Comparison of ENCODE assay signal across 14 cellular contexts in the genomic region with DNA sequence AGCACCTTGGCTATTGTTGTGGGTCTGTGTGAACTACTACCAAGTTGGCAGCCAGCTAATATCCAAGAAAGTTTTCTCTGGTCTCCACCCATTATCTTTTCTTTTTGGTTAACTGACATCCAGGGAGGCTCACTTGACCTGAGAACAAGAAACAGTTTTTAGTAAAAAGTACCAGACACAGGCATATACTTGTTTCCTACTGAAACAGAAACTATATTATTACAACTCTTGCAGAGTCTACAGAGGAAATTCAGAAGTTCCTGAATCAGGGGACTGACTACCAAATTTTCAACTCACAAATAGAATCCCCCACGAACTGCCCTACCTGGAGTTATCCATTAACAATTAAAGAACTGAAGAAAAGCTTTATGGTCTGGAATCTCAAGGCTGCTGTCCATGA.
DNase-seq lines count a peak whose midpoint lies in the region; ATAC-seq and TF ChIP-seq lines count a peak whose summit lies in the region.
"Had no signal": no experiment of that assay in that cellular context is flagged by ENCODE, and none has a peak within 500 bp of the region (broad histone marks: within the 10 kb centered on the region; RNA-seq: fewer than 3 reads in every experiment).

No MANE protein-coding gene starts in this region.

- ATAC-seq in GM18868 (IDR thresholded peaks at IDR 0.05; ENCODE audit: unreplicated experiment): peak; percentile 77
- peak; percentile 81 for ATAC-seq in GM21526 (IDR thresholded peaks at IDR 0.05; ENCODE audit: low FRiP score, unreplicated experiment)
- peak; percentile 79 for ATAC-seq in HG03039 (IDR thresholded peaks at IDR 0.05; ENCODE audit: unreplicated experiment)
- ATAC-seq in WTC11: no peak
- no peak for ATAC-seq in activated CD4-positive, CD25-positive, alpha-beta regulatory T cell treated with anti-CD3 and anti-CD28 coated beads, Interleukin-2, amount 50 U/mL, for 24 hours
- ATAC-seq: left colon had no signal

- H3K27ac ChIP-seq in MM.1S (ENCODE audit: low read length) (peak overlapping the region; percentile 1; the same call in 1 of the 2 replicates), testis (no peak overlapping the region)
- H3K27ac ChIP-seq: SJCRH30, uterus had no signal

- H3K9me3 ChIP-seq in MM.1S (replicated peaks; ENCODE audit: insufficient read depth, low read length) (no peaks in the 10 kb centered on the region), testis (no peaks in the 10 kb centered on the region)
- H3K9me3 ChIP-seq: SJCRH30, uterus had no signal

- H3K4me3 ChIP-seq in MM.1S (ENCODE audit: low read length) (no peak overlapping the region), testis (no peak overlapping the region)
- H3K4me3 ChIP-seq: SJCRH30, uterus had no signal

- WGBS in testis, 2 donors: 32 to 50% methylated on average over 1 of the region's 1 CpG

- no peaks in the 10 kb centered on the region for H3K36me3 Mint-ChIP-seq in WTC11
- H3K36me3 Mint-ChIP-seq: CD4-positive, CD25-positive, alpha-beta regulatory T cell had no signal

- H3K27me3 ChIP-seq in MM.1S (replicated peaks; ENCODE audit: insufficient read depth, low read length): no peaks in the 10 kb centered on the region
- no peaks in the 10 kb centered on the region for H3K27me3 ChIP-seq in testis
- H3K27me3 ChIP-seq: SJCRH30, uterus had no signal

- H3K4me1 Mint-ChIP-seq in WTC11: 0 out of 2 replicates have a peak, but pooled peaks cover 5% of the 10 kb centered on the region
- H3K4me1 Mint-ChIP-seq: CD4-positive, CD25-positive, alpha-beta regulatory T cell had no signal

- H3K27ac Mint-ChIP-seq in WTC11: no peak overlapping the region
- H3K27ac Mint-ChIP-seq: CD4-positive, CD25-positive, alpha-beta regulatory T cell had no signal

- no peak overlapping the region for H3K4me3 Mint-ChIP-seq in WTC11
- H3K4me3 Mint-ChIP-seq: CD4-positive, CD25-positive, alpha-beta regulatory T cell had no signal

- no peak for TF ChIP-seq POLR2A in testis (IDR thresholded peaks at IDR 0.05)

- DNase-seq in MM.1S (peak; percentile 71), DMS53 treated with DMSO at 0.1 percent for 48 hours (lab: John Stamatoyannopoulos, UW; ENCODE audit: unreplicated experiment) (no peak), WTC11 (ENCODE audit: low spot score) (no peak), testis (no peak)
- DNase-seq: CD4-positive, CD25-positive, alpha-beta regulatory T cell; glutamatergic neuron; left colon; NCI-H524; SJCRH30; uterus had no signal

- H3K27me3 Mint-ChIP-seq in WTC11 (ENCODE audit: low read depth): no peaks in the 10 kb centered on the region
- H3K27me3 Mint-ChIP-seq: CD4-positive, CD25-positive, alpha-beta regulatory T cell had no signal

- H3K9me3 Mint-ChIP-seq in WTC11: 0 out of 2 replicates have a peak, but pooled peaks cover 3% of the 10 kb centered on the region

- POLR2A ChIA-PET in WTC11 (lab: Charles Lee): no interaction called here

- H3F3A ChIP-seq in MM.1S (ENCODE audit: insufficient read depth, low read length): peaks cover 7% of the 10 kb centered on the region; the same call in 1 of the 2 replicates

- H3K4me2 ChIP-seq in MM.1S (ENCODE audit: low read depth, low read length): peak overlapping the region; percentile 25

- no peak overlapping the region for H3K9ac ChIP-seq in MM.1S (ENCODE audit: low read length)

- H3K9me2 ChIP-seq in MM.1S (replicated peaks; ENCODE audit: insufficient read depth, low read length): 0 out of 2 replicates have a peak, but pooled peaks cover 4% of the 10 kb centered on the region

- H3K36me3 ChIP-seq in MM.1S (replicated peaks; ENCODE audit: insufficient read depth, low read length): no peaks in the 10 kb centered on the region
- H3K36me3 ChIP-seq in testis (ENCODE audit: low read depth, missing control alignments): no peaks in the 10 kb centered on the region
- H3K36me3 ChIP-seq: SJCRH30, uterus had no signal

- H3K79me2 ChIP-seq in MM.1S (ENCODE audit: low read length): no peaks in the 10 kb centered on the region

- no peaks in the 10 kb centered on the region for H4K20me1 ChIP-seq in MM.1S (ENCODE audit: insufficient read depth, low read length)

- CTCF ChIA-PET in WTC11 (lab: Charles Lee): no interaction called here

- no peak for TF ChIP-seq CTCF in MM.1S (IDR thresholded peaks at IDR 0.05; ENCODE audit: low read length)
- TF ChIP-seq CTCF in WTC11 (IDR thresholded peaks at IDR 0.05): no peak
- no peak for TF ChIP-seq CTCF in testis (IDR thresholded peaks at IDR 0.05)

- H3K4me1 ChIP-seq in MM.1S (ENCODE audit: low read length) (peaks cover 15% of the 10 kb centered on the region), testis (no peaks in the 10 kb centered on the region)
- H3K4me1 ChIP-seq: SJCRH30, uterus had no signal

- peak overlapping the region; percentile 3; the same call in 1 of the 2 replicates for H2AFZ ChIP-seq in MM.1S (ENCODE audit: low read length)

- intact Hi-C loops in testis (cut with DNase I; ENCODE audit: low total_unique reads): no loop called here

TF ChIP-seq in WTC11, 78 proteins besides CTCF, POLR2A, EP300 and RAD21:
- TF ChIP-seq HMGXB4 (CRISPR knock-in tag; IDR thresholded peaks at IDR 0.05) (no peak), AR (CRISPR knock-in tag; IDR thresholded peaks at IDR 0.05) (no peak)
- TF ChIP-seq, protein P1, sequence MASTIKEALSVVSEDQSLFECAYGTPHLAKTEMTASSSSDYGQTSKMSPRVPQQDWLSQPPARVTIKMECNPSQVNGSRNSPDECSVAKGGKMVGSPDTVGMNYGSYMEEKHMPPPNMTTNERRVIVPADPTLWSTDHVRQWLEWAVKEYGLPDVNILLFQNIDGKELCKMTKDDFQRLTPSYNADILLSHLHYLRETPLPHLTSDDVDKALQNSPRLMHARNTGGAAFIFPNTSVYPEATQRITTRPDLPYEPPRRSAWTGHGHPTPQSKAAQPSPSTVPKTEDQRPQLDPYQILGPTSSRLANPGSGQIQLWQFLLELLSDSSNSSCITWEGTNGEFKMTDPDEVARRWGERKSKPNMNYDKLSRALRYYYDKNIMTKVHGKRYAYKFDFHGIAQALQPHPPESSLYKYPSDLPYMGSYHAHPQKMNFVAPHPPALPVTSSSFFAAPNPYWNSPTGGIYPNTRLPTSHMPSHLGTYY (CRISPR knock-in tag; IDR thresholded peaks at IDR 0.05): no peak

Comparison
In these comparisons a context has a peak if more than half of its experiments do, and no peak if none do; other contexts are left out.
1. ATAC-seq: peak in GM18868 (single experiment), GM21526 (single experiment) and HG03039 (single experiment); none in WTC11 (single experiment) and activated CD4-positive, CD25-positive, alpha-beta regulatory T cell treated with anti-CD3 and anti-CD28 coated beads, Interleukin-2, amount 50 U/mL, for 24 hours (0 of 2).